Comparison of ENCODE assay signal across 13 cellular contexts in the genomic region with DNA sequence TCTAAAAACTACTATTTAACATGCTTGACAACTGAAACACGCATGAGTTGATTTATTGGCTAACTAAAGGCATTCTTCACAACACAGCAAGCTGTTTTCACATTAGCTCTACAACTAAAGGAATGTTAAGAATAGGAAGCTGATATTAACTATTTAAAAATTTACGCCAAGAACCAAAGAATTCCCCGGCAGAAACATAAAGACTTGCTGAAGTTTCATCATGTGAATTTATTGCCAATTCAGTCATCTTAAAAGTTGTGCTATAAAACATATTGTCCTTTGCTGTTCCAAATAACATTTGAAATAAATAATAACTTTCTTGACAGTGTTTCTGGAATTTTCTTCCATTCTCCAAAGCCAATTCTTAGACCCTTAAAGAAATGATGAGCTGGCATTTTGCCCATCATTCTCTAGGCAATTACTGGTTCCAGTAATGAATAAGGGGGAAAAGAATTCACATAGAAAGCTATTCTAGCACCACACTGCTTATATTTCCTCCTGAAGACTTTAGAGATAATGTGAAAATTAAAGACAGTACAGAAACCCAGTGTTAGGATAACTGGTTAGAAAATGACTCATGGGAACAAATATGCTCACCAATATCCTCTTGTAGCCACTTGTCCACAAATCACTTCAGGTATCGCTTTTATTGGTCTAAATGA.
DNase-seq lines count a peak whose midpoint lies in the region; ATAC-seq and TF ChIP-seq lines count a peak whose summit lies in the region.
"Had no signal": no experiment of that assay in that cellular context is flagged by ENCODE, and none has a peak within 500 bp of the region (broad histone marks: within the 10 kb centered on the region; RNA-seq: fewer than 3 reads in every experiment).

No MANE protein-coding gene starts in this region.

- TF ChIP-seq CTCF in RWPE2 (IDR thresholded peaks at IDR 0.05; ENCODE audit: poor library complexity, severe bottlenecking) (no peak), osteoblast (IDR thresholded peaks at IDR 0.05; ENCODE audit: extremely low read depth, low read depth, low read length) (no peak)

- H3K4me3 ChIP-seq in RWPE2 (ENCODE audit: severe bottlenecking) (no peak overlapping the region), osteoblast (ENCODE audit: insufficient read depth, low read length) (no peak overlapping the region)
- H3K4me3 ChIP-seq: GM23338 had no signal

- H3K36me3 ChIP-seq in RWPE2 (ENCODE audit: low read depth) (no peaks in the 10 kb centered on the region), osteoblast (ENCODE audit: insufficient read depth, low read length) (no peaks in the 10 kb centered on the region)

- H3K27me3 ChIP-seq in RWPE2 (ENCODE audit: insufficient read depth, poor library complexity, severe bottlenecking) (no peaks in the 10 kb centered on the region), osteoblast (ENCODE audit: insufficient read depth, low read length) (no peaks in the 10 kb centered on the region)

- ATAC-seq in RWPE2 (ENCODE audit: low read depth), result peak; percentile 79
- ATAC-seq in esophagus mucosa, result peak; percentile 64
- ATAC-seq in GM19023 (IDR thresholded peaks at IDR 0.05; ENCODE audit: unreplicated experiment), result no peak
- no peak for ATAC-seq in HG03565 (IDR thresholded peaks at IDR 0.05; ENCODE audit: unreplicated experiment)
- no peak for ATAC-seq in HG03442 (IDR thresholded peaks at IDR 0.05; ENCODE audit: unreplicated experiment)
- ATAC-seq: activated T-helper 17 cell treated with anti-CD3 and anti-CD28 coated beads, Interleukin-2, amount 50 U/mL, for 72 hours; GM23338 had no signal

- DNase-seq in GM03348 (ENCODE audit: low spot score) (peak; percentile 45), RWPE2 (ENCODE audit: low spot score) (no peak), osteoblast (ENCODE audit: insufficient read length, low spot score, missing footprints) (no peak), NCI-H2107 treated with DMSO at 0.1 percent for 48 hours (lab: John Stamatoyannopoulos, UW; ENCODE audit: unreplicated experiment) (no peak)
- DNase-seq: activated CD4-positive, alpha-beta T cell treated with anti-CD3 and anti-CD28 coated beads for 1 hour; NCI-H187 treated with DMSO at 0.1 percent for 48 hours; retina had no signal

- H2AFZ ChIP-seq in osteoblast (ENCODE audit: low read length), result no peak overlapping the region
- H2AFZ ChIP-seq: GM23338 had no signal

- H3K27ac ChIP-seq in RWPE2 (ENCODE audit: poor library complexity, severe bottlenecking) (peak overlapping the region; percentile 97), osteoblast (ENCODE audit: low read depth, low read length) (no peak overlapping the region)

- H3K4me1 ChIP-seq in RWPE2 (ENCODE audit: insufficient read depth, poor library complexity, severe bottlenecking) (peaks cover 63% of the 10 kb centered on the region), osteoblast (ENCODE audit: insufficient read depth, low read length) (peaks cover 28% of the 10 kb centered on the region)

- H3K9me3 ChIP-seq in RWPE2 (ENCODE audit: severe bottlenecking) (no peaks in the 10 kb centered on the region), osteoblast (ENCODE audit: low read depth, low read length) (no peaks in the 10 kb centered on the region)

- peaks cover 6% of the 10 kb centered on the region for H4K20me1 ChIP-seq in osteoblast (ENCODE audit: insufficient read depth, low read length)

- no peaks in the 10 kb centered on the region for H3K79me2 ChIP-seq in osteoblast (ENCODE audit: insufficient read depth, low read length)

- peak overlapping the region; percentile 4 for H3K4me2 ChIP-seq in osteoblast (ENCODE audit: insufficient read depth, low read length)
- H3K4me2 ChIP-seq: GM23338 had no signal

Comparison
In these comparisons a context has a peak if more than half of its experiments do, and no peak if none do; other contexts are left out.
1. ATAC-seq: peak in RWPE2 (single experiment) and esophagus mucosa (single experiment); none in GM19023 (single experiment), HG03565 (single experiment) and HG03442 (single experiment).